Comparison of ENCODE assay signal across 23 cellular contexts in genomic region chr3:178950676-178951075, GRCh38.
DNase-seq lines count a peak whose midpoint lies in the region; ATAC-seq and TF ChIP-seq lines count a peak whose summit lies in the region.
"Had no signal": no experiment of that assay in that cellular context is flagged by ENCODE, and none has a peak within 500 bp of the region (broad histone marks: within the 10 kb centered on the region; RNA-seq: fewer than 3 reads in every experiment).

No MANE protein-coding gene starts in this region.

- no peak for TF ChIP-seq POLR2A in heart left ventricle (IDR thresholded peaks at IDR 0.05)

- peak overlapping the region in 1 of 2 donors; percentile 11 for H3K27ac Mint-ChIP-seq in activated naive CD4-positive, alpha-beta T cell treated with anti-CD3 and anti-CD28 coated beads, Interleukin-2, amount 50 U/mL, for 72 hours
- H3K27ac Mint-ChIP-seq: CD8-positive, alpha-beta memory T cell; stimulated activated naive B cell treated with anti-CD40 and anti-IgM and Interleukin-4, amounts not matched to agents 10 μg/mL and 1 μg/mL and 100 μg/mL, for 72 hours had no signal

- peaks cover 14 to 28% of the 10 kb centered on the region in 2 donors for H3K9me3 Mint-ChIP-seq in activated naive CD4-positive, alpha-beta T cell treated with anti-CD3 and anti-CD28 coated beads, Interleukin-2, amount 50 U/mL, for 72 hours

- ATAC-seq in activated naive CD4-positive, alpha-beta T cell treated with anti-CD3 and anti-CD28 coated beads, Interleukin-2, amount 50 U/mL, for 72 hours = peak; percentile 97
- ATAC-seq in heart left ventricle (no peak), HG03354 (IDR thresholded peaks at IDR 0.05; ENCODE audit: poor library complexity, severe bottlenecking, unreplicated experiment) (no peak), HG02938 (IDR thresholded peaks at IDR 0.05; ENCODE audit: unreplicated experiment) (no peak)
- ATAC-seq: HCT116, left lobe of liver, psoas muscle had no signal

- H3K36me3 ChIP-seq in heart left ventricle = no peaks in the 10 kb centered on the region
- H3K36me3 ChIP-seq: Peyer's patch, tibial artery had no signal

- no peaks in the 10 kb centered on the region for H3K4me1 ChIP-seq in heart left ventricle
- H3K4me1 ChIP-seq: Peyer's patch, psoas muscle, tibial artery had no signal

- H3K27ac ChIP-seq in heart left ventricle = no peak overlapping the region
- H3K27ac ChIP-seq: dorsolateral prefrontal cortex, Peyer's patch, psoas muscle, tibial artery had no signal

- peaks cover 19 to 31% of the 10 kb centered on the region in 2 donors for H3K36me3 Mint-ChIP-seq in activated naive CD4-positive, alpha-beta T cell treated with anti-CD3 and anti-CD28 coated beads, Interleukin-2, amount 50 U/mL, for 72 hours

- no peaks in the 10 kb centered on the region for H3K27me3 ChIP-seq in heart left ventricle
- H3K27me3 ChIP-seq: dorsolateral prefrontal cortex, Peyer's patch, tibial artery had no signal

- peak in 1 of 2 donors; percentile 20 for DNase-seq in activated naive CD4-positive, alpha-beta T cell treated with anti-CD3 and anti-CD28 coated beads, Interleukin-2, amount 50 U/mL, for 72 hours (ENCODE audit: low spot score in 2 of 2)
- DNase-seq in activated naive CD4-positive, alpha-beta T cell (lab: John Stamatoyannopoulos, UW) = no peak
- peak; percentile 40 for DNase-seq in NCI-H226
- DNase-seq in dermis microvascular lymphatic vessel endothelial cell (ENCODE audit: low read depth in 2 of 2) = peak; percentile 10 to 75
- DNase-seq in stimulated activated CD4-positive, alpha-beta T cell treated with anti-CD3 and anti-CD28 coated beads, TNF-alpha, amount 100 ng/mL, for 48 hours (ENCODE audit: low read depth in 3 of 3) = peak in 2 of 3 donors; percentile 2 to 19
- no peak for DNase-seq in heart left ventricle
- DNase-seq: activated CD4-positive, alpha-beta T cell treated with anti-CD3 and anti-CD28 coated beads for 4 hours; CD8-positive, alpha-beta memory T cell; DMS53; dorsolateral prefrontal cortex; erythroblast; MV-4-11; NCI-H187; NCI-H446; Peyer's patch; psoas muscle; stimulated activated naive B cell treated with anti-CD40 and anti-IgM and Interleukin-4, amounts not matched to agents 10 μg/mL and 1 μg/mL and 100 μg/mL, for 72 hours; tibial artery had no signal

- intact Hi-C loops in heart left ventricle (cut with DNase I) = loop anchor here in 2 of 10 donors (5.0 kb wide), 2 partner anchors 508 to 513 kb away; no protein-coding TSS in a partner anchor

- peaks cover 0 to 10% (median 0%) of the 10 kb centered on the region in 12 donors for H3K9me3 ChIP-seq in heart left ventricle
- H3K9me3 ChIP-seq: Peyer's patch, psoas muscle had no signal

- WGBS in heart left ventricle, 4 donors = 60 to 70% (median 65%) methylated on average over 2 of the region's 2 CpGs

- H3K4me3 ChIP-seq in heart left ventricle = no peak overlapping the region
- H3K4me3 ChIP-seq: dorsolateral prefrontal cortex, Peyer's patch, psoas muscle, smooth muscle cell, tibial artery had no signal

- TF ChIP-seq CTCF in heart left ventricle (IDR thresholded peaks at IDR 0.05) = no peak

Comparison
In these comparisons a context has a peak if more than half of its experiments do, and no peak if none do; other contexts are left out.
1. ATAC-seq: peak in activated naive CD4-positive, alpha-beta T cell treated with anti-CD3 and anti-CD28 coated beads, Interleukin-2, amount 50 U/mL, for 72 hours (2 of 2); none in heart left ventricle (0 of 4), HG03354 (single experiment) and HG02938 (single experiment).
2. DNase-seq: peak in NCI-H226 (single experiment), dermis microvascular lymphatic vessel endothelial cell (2 of 2) and stimulated activated CD4-positive, alpha-beta T cell treated with anti-CD3 and anti-CD28 coated beads, TNF-alpha, amount 100 ng/mL, for 48 hours (2 of 3); none in activated naive CD4-positive, alpha-beta T cell (0 of 4) and heart left ventricle (0 of 5).